In the genomic region with DNA sequence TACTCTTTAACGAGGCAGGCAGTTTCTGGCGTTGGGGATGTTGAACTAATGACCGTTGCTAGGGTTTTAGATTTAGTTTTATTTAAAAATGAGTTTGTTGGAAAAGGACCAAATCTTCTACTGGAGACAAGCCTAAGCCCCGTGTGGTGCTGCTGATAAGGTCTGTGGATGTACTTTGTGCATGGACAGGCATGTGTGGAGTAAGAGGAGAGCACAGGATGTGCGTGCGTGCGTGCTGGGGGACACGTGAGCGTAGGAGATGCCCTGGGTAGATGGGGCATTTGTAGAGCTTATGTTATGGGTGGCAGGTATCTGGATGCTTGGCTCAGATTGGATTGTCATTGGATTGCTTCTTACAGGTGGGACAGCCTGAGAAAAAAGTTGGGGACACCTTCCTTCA, we compare ENCODE assay signal across 21 cellular contexts. TPM values are rescaled to one million over a fixed set of nuclear protein-coding genes. Genes with fewer than 3 reads are reported as not detected.
"Had no signal": no experiment of that assay in that cellular context is flagged by ENCODE, and none has a peak within 500 bp of the region (broad histone marks: within the 10 kb centered on the region; RNA-seq: fewer than 3 reads in every experiment).

No MANE protein-coding gene starts in this region.

- H3K4me1 ChIP-seq: colonic mucosa had no signal

- H3K36me3 ChIP-seq: breast epithelium, colonic mucosa, esophagus squamous epithelium, gastroesophageal sphincter, upper lobe of left lung, WERI-Rb-1 had no signal

- ATAC-seq: activated naive CD4-positive, alpha-beta T cell treated with anti-CD3 and anti-CD28 coated beads, Interleukin-2, amount 50 U/mL, for 72 hours; activated T-helper 17 cell treated with anti-CD3 and anti-CD28 coated beads, Interleukin-2, amount 50 U/mL, for 72 hours; gastroesophageal sphincter; left lobe of liver; naive thymus-derived CD8-positive, alpha-beta T cell; stimulated activated memory B cell treated with anti-CD40 and anti-IgM and Interleukin-4, amounts not matched to agents 10 μg/mL and 1 μg/mL and 100 μg/mL, for 72 hours had no signal

- H3K4me3 ChIP-seq: breast epithelium, colonic mucosa, esophagus squamous epithelium, gastroesophageal sphincter, skin epidermis, upper lobe of left lung had no signal

- DNase-seq: activated CD4-positive, alpha-beta T cell treated with anti-CD3 and anti-CD28 coated beads for 1 hour; activated CD4-positive, alpha-beta T cell treated with anti-CD3 and anti-CD28 coated beads, Interleukin-2, amount 50 U/mL, for 4 hours; activated CD8-positive, alpha-beta memory T cell treated with anti-CD3 and anti-CD28 coated beads for 24 hours; activated CD8-positive, alpha-beta memory T cell treated with anti-CD3 and anti-CD28 coated beads, Interleukin-2, amount 50 U/mL, for 4 hours; activated T-cell treated with anti-CD3 and anti-CD28 coated beads, Interleukin-2, amount 50 U/mL, for 24 hours; colonic mucosa; esophagus squamous epithelium; kidney; naive thymus-derived CD8-positive, alpha-beta T cell; retina; stimulated activated CD4-positive, alpha-beta T cell treated with anti-CD3 and anti-CD28 coated beads, Interleukin-2, amount 100 ng/mL, for 24 hours; T-helper 1 cell; upper lobe of left lung; WERI-Rb-1 had no signal

- H3K9me3 ChIP-seq: breast epithelium, colonic mucosa, esophagus squamous epithelium, upper lobe of left lung had no signal

- H3K27ac ChIP-seq: breast epithelium, colonic mucosa, gastroesophageal sphincter, skin epidermis, upper lobe of left lung, WERI-Rb-1 had no signal

RNA-seq across cellular contexts. Expression of gene NTF3, which starts 5.7 kb away (rescaled TPM):
- total RNA-seq: activated naive CD4-positive, alpha-beta T cell treated with anti-CD3 and anti-CD28 coated beads, Interleukin-2, amount 50 U/mL, for 72 hours; activated T-helper 17 cell treated with anti-CD3 and anti-CD28 coated beads, Interleukin-2, amount 50 U/mL, for 72 hours; naive thymus-derived CD8-positive, alpha-beta T cell had no signal
- polyA plus RNA-seq: naive thymus-derived CD8-positive, alpha-beta T cell had no signal
